ENCODE assay signal across 8 cellular contexts in the genomic region with DNA sequence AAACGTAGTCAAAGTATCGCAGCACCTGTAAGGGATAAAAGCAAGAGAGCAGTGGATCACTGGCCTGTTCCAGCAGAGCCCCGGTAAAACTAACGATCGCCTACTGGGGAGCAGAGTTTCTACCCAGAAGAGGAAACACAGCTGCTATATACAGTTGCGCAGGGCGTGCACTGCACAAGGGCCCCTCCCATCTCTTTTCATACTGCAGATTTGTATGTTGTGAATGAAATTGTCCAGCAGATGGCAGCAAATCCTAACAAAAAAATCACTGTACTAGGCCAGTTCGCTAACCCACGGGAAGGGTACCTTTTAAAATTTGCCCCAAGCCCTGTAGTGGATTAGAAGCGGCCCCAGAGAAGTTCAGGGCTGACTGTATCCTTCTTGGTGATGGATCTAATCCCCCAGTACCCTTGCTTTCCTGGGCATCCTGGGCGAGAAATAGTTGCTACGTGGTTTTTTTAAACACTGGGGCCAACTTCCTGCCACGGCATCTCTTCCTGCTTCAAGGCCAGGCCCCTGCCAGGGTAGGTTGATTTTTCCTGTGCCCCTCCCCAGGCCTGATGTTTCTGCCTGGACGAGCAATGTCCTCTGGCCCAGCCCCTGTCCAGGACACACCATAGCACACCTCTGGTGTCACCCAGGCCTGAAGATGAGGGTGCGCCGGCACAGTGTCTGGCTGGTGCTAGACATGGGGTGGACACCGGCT.
DNase-seq lines count a peak whose midpoint lies in the region; ATAC-seq and TF ChIP-seq lines count a peak whose summit lies in the region.

No MANE protein-coding gene starts in this region.

- H3K4me3 Mint-ChIP-seq in T-helper 2 cell treated with Interferon-gamma antibody and Interleukin-4, amounts not matched to agents 5 μg/mL and 100 μg/mL, for 36 hours = peak overlapping the region; percentile 21

- in situ Hi-C loops in ACHN (cut with HindIII; ENCODE audit: low pct_ligation_motif_present, low pct_unique_long_range_greater_than_20kb, low sequenced_read_pairs) (no loop called here), GM13976 (cut with MboI; ENCODE audit: low sequenced_read_pairs, unreplicated experiment) (no loop called here)

- no peak for ATAC-seq in GM21515 (IDR thresholded peaks at IDR 0.05; ENCODE audit: unreplicated experiment)

- peaks cover 20% of the 10 kb centered on the region for H3K4me1 Mint-ChIP-seq in T-helper 2 cell treated with Interferon-gamma antibody and Interleukin-4, amounts not matched to agents 5 μg/mL and 100 μg/mL, for 36 hours (ENCODE audit: low read depth)

- DNase-seq in ACHN (peak; percentile 74), GM13976 (ENCODE audit: low spot score) (peak; percentile 78), NCI-H1092 (lab: John Stamatoyannopoulos, UW) (peak; percentile 57), amniotic stem cell (lab: John Stamatoyannopoulos, UW) (peak; percentile 9), hippocampal formation (lab: John Stamatoyannopoulos, UW) (peak; percentile 34 to 64), smooth muscle cell of the brain vasculature (ENCODE audit: low read depth, low spot score) (peak; percentile 56)
- peak; percentile 67 for DNase-seq in T-helper 2 cell treated with Interferon-gamma antibody and Interleukin-4, amounts not matched to agents 5 μg/mL and 100 μg/mL, for 36 hours (ENCODE audit: low spot score)

- no peaks in the 10 kb centered on the region for H3K36me3 Mint-ChIP-seq in T-helper 2 cell treated with Interferon-gamma antibody and Interleukin-4, amounts not matched to agents 5 μg/mL and 100 μg/mL, for 36 hours (ENCODE audit: low read depth)

- H3K9me3 Mint-ChIP-seq in T-helper 2 cell treated with Interferon-gamma antibody and Interleukin-4, amounts not matched to agents 5 μg/mL and 100 μg/mL, for 36 hours = no peaks in the 10 kb centered on the region

- peak; percentile 60 for TF ChIP-seq CTCF in GM13976 (IDR thresholded peaks at IDR 0.05; ENCODE audit: borderline replicate concordance, control extremely low read depth, extremely low read depth, insufficient read depth, missing control alignments)

- H3K27ac Mint-ChIP-seq in T-helper 2 cell treated with Interferon-gamma antibody and Interleukin-4, amounts not matched to agents 5 μg/mL and 100 μg/mL, for 36 hours = peak overlapping the region; percentile 83

- peaks cover 2% of the 10 kb centered on the region for H3K27me3 Mint-ChIP-seq in T-helper 2 cell treated with Interferon-gamma antibody and Interleukin-4, amounts not matched to agents 5 μg/mL and 100 μg/mL, for 36 hours (ENCODE audit: low read depth)

Comparison
In these comparisons a context has a peak if more than half of its experiments do, and no peak if none do; other contexts are left out.
1. DNase-seq: peak in every context shown above with its lines; median percentile 78 in GM13976; 74 in ACHN; 67 in T-helper 2 cell treated with Interferon-gamma antibody and Interleukin-4, amounts not matched to agents 5 μg/mL and 100 μg/mL, for 36 hours; 57 in NCI-H1092; 56 in smooth muscle cell of the brain vasculature; 49 in hippocampal formation; 9 in amniotic stem cell.